In genomic region chr17:20981046-20981920, GRCh38 we compare ENCODE assay signal across 14 cellular contexts.
"Had no signal": no experiment of that assay in that cellular context is flagged by ENCODE, and none has a peak within 500 bp of the region (broad histone marks: within the 10 kb centered on the region; RNA-seq: fewer than 3 reads in every experiment).

No MANE protein-coding gene starts in this region.

- H3K4me3 ChIP-seq: esophagus squamous epithelium, ovary, thoracic aorta had no signal

- H3K4me3 Mint-ChIP-seq: activated CD4-positive, alpha-beta T cell treated with anti-CD3 and anti-CD28 coated beads, Interleukin-2, amount 10 ng/mL, durations not matched to agents 7 days and 5 days; memory B cell; nephron; T-helper 17 cell had no signal

- DNase-seq: activated CD4-positive, alpha-beta T cell treated with anti-CD3 and anti-CD28 coated beads, Interleukin-2, amount 10 ng/mL, durations not matched to agents 7 days and 5 days; activated naive CD4-positive, alpha-beta T cell treated with anti-CD3 and anti-CD28 coated beads, Interleukin-2, amount 50 U/mL, for 16 hours; esophagus squamous epithelium; hippocampal formation; left ventricle myocardium superior; ovary; stimulated activated CD4-positive, alpha-beta T cell treated with anti-CD3 and anti-CD28 coated beads, Interleukin-12 subunit alpha, Interleukin-12 subunit beta, amount 100 ng/mL, for 4 hours; stimulated activated CD4-positive, alpha-beta T cell treated with anti-CD3 and anti-CD28 coated beads, Interleukin-2, amount 100 ng/mL, for 24 hours; T-helper 17 cell had no signal

- H3K27ac ChIP-seq: esophagus squamous epithelium, ovary, thoracic aorta had no signal

- H3K27me3 ChIP-seq: ovary had no signal

- H3K27ac Mint-ChIP-seq: activated CD4-positive, alpha-beta T cell treated with anti-CD3 and anti-CD28 coated beads, Interleukin-2, amount 10 ng/mL, durations not matched to agents 7 days and 5 days; memory B cell; nephron; T-helper 17 cell had no signal

- FAIRE-seq: colon, endothelial cell of umbilical vein had no signal

- H3K4me1 Mint-ChIP-seq: activated CD4-positive, alpha-beta T cell treated with anti-CD3 and anti-CD28 coated beads, Interleukin-2, amount 10 ng/mL, durations not matched to agents 7 days and 5 days; T-helper 17 cell had no signal

- H3K27me3 Mint-ChIP-seq: memory B cell had no signal

- H3K9me3 ChIP-seq: esophagus squamous epithelium, ovary, thoracic aorta had no signal

- H3K4me1 ChIP-seq: esophagus squamous epithelium had no signal

- ATAC-seq: left ventricle myocardium superior, T-helper 17 cell had no signal

- H3K36me3 ChIP-seq: esophagus squamous epithelium, ovary, thoracic aorta had no signal

- H3K9me3 Mint-ChIP-seq: activated CD4-positive, alpha-beta T cell treated with anti-CD3 and anti-CD28 coated beads, Interleukin-2, amount 10 ng/mL, durations not matched to agents 7 days and 5 days; memory B cell; nephron had no signal
